Comparison of ENCODE assay signal across 1 cellular context in the genomic region with DNA sequence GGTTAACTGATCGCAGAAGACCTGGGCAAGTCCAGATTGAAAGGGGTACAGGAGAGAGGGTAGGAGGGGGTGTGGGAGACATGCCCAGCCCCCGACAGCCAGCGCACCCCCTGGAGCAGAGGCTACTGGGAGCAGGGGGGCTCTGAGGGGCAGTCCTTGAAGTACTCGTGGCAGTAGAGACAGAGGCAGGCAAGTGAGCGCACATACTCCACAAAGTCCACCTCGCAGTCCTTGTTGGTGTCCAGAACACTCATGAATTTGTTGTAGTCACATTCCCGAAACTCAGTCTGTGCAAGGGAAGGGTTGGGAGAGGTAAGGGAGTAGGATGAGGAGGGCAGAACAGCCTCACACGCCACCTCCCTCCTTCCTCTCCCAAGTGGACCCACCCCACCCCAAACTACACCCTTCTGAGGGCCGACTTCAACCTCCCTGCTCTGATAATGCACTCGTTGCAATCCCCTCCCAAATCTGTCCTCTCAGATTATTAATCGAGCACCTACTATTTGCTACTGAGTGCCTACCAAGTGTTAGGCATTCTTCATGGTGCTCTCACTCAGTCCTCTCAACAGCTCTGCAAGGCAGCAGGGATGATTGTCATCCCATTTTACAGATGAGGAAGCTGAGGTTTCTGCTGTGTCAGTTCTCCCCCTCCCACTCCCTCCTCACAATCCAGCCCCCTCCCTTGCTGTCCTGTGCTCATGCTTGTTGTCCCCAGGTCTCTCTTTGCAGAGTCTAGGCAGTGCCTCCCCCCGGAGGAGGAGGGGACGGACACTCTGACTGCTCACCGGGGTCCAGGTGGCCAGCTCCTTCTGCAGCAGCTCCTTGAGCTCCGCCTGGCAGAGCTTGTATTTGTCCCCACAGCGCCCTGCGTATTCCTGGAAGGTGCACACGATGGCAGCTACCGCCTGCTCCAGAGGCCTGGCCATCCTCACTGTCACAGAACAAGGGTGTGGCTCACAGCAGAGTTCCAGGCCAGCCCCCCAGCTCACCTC.
A peak's percentile ranks its signal among the peaks of the same experiment; 100 is the strongest.
TF ChIP-seq lines count a peak whose summit lies in the region.

No MANE protein-coding gene starts in this region.

TF ChIP-seq in K562, 482 proteins besides CTCF, POLR2A, EP300 and RAD21 (continued from another document):
- no peak for TF ChIP-seq GTF2B (IDR thresholded peaks at IDR 0.05; ENCODE audit: extremely low read depth, insufficient read length)
- no peak for TF ChIP-seq CGGBP1 (CRISPR knock-in tag; IDR thresholded peaks at IDR 0.05)
- TF ChIP-seq BCOR (IDR thresholded peaks at IDR 0.05) = peak; percentile 98
- 0 out of 2 replicates have a peak, but pooled peaks have one; percentile 54 for TF ChIP-seq PTBP1 (IDR thresholded peaks at IDR 0.05; ENCODE audit: low read depth, low read length)
- TF ChIP-seq TSC22D4 (tag; IDR thresholded peaks at IDR 0.05) = no peak
- no peak for TF ChIP-seq SNIP1 (IDR thresholded peaks at IDR 0.05; ENCODE audit: low read depth)
- no peak for TF ChIP-seq PHTF2 (CRISPR knock-in tag; IDR thresholded peaks at IDR 0.05)
- peak; percentile 88 for TF ChIP-seq ADNP (tag; IDR thresholded peaks at IDR 0.05)
- no peak for TF ChIP-seq ZBTB7A (IDR thresholded peaks at IDR 0.05; ENCODE audit: borderline replicate concordance, control insufficient read depth, low read depth, low read length)
- TF ChIP-seq SMAD4 (CRISPR knock-in tag; conservative IDR thresholded peaks at IDR 0.05) = no peak
- no peak for TF ChIP-seq ETS1 (conservative IDR thresholded peaks at IDR 0.05; ENCODE audit: control insufficient read depth, low read depth, low read length)
- TF ChIP-seq, protein P1, sequence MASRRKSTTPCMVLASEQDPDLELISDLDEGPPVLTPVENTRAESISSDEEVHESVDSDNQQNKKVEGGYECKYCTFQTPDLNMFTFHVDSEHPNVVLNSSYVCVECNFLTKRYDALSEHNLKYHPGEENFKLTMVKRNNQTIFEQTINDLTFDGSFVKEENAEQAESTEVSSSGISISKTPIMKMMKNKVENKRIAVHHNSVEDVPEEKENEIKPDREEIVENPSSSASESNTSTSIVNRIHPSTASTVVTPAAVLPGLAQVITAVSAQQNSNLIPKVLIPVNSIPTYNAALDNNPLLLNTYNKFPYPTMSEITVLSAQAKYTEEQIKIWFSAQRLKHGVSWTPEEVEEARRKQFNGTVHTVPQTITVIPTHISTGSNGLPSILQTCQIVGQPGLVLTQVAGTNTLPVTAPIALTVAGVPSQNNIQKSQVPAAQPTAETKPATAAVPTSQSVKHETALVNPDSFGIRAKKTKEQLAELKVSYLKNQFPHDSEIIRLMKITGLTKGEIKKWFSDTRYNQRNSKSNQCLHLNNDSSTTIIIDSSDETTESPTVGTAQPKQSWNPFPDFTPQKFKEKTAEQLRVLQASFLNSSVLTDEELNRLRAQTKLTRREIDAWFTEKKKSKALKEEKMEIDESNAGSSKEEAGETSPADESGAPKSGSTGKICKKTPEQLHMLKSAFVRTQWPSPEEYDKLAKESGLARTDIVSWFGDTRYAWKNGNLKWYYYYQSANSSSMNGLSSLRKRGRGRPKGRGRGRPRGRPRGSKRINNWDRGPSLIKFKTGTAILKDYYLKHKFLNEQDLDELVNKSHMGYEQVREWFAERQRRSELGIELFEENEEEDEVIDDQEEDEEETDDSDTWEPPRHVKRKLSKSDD (conservative IDR thresholded peaks at IDR 0.05; ENCODE audit: low read length) = no peak
- TF ChIP-seq, protein P2, sequence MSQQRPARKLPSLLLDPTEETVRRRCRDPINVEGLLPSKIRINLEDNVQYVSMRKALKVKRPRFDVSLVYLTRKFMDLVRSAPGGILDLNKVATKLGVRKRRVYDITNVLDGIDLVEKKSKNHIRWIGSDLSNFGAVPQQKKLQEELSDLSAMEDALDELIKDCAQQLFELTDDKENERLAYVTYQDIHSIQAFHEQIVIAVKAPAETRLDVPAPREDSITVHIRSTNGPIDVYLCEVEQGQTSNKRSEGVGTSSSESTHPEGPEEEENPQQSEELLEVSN (IDR thresholded peaks at IDR 0.05; ENCODE audit: borderline replicate concordance in 1 of 2, extremely low read depth in 1 of 2, insufficient read depth in 1 of 2, insufficient read length in 1 of 2, low read depth in 1 of 2, low read length in 1 of 2, poor library complexity in 1 of 2, severe bottlenecking in 1 of 2) = no peak
- no peak for TF ChIP-seq KLF6 (CRISPR knock-in tag; IDR thresholded peaks at IDR 0.05; ENCODE audit: borderline replicate concordance)
- no peak for TF ChIP-seq ZNF232 (CRISPR knock-in tag; IDR thresholded peaks at IDR 0.05)
- no peak for TF ChIP-seq TCF7 (IDR thresholded peaks at IDR 0.05; ENCODE audit: borderline replicate concordance)
- no peak for TF ChIP-seq MEIS2 (IDR thresholded peaks at IDR 0.05; ENCODE audit: partially characterized antibody)
- TF ChIP-seq CREM (IDR thresholded peaks at IDR 0.05; ENCODE audit: low read depth) = no peak
- no peak for TF ChIP-seq AFF1 (IDR thresholded peaks at IDR 0.05; ENCODE audit: low read depth in 1 of 2, partially characterized antibody in 2 of 2)
- no peak for TF ChIP-seq U2AF1 (optimal IDR thresholded peaks at IDR 0.05; ENCODE audit: low read depth, low read length)
